ENCODE assay signal across 1 cellular context in genomic region chr5:76402880-76403712, GRCh38.
TF ChIP-seq lines count a peak whose summit lies in the region.

A gene with protein sequence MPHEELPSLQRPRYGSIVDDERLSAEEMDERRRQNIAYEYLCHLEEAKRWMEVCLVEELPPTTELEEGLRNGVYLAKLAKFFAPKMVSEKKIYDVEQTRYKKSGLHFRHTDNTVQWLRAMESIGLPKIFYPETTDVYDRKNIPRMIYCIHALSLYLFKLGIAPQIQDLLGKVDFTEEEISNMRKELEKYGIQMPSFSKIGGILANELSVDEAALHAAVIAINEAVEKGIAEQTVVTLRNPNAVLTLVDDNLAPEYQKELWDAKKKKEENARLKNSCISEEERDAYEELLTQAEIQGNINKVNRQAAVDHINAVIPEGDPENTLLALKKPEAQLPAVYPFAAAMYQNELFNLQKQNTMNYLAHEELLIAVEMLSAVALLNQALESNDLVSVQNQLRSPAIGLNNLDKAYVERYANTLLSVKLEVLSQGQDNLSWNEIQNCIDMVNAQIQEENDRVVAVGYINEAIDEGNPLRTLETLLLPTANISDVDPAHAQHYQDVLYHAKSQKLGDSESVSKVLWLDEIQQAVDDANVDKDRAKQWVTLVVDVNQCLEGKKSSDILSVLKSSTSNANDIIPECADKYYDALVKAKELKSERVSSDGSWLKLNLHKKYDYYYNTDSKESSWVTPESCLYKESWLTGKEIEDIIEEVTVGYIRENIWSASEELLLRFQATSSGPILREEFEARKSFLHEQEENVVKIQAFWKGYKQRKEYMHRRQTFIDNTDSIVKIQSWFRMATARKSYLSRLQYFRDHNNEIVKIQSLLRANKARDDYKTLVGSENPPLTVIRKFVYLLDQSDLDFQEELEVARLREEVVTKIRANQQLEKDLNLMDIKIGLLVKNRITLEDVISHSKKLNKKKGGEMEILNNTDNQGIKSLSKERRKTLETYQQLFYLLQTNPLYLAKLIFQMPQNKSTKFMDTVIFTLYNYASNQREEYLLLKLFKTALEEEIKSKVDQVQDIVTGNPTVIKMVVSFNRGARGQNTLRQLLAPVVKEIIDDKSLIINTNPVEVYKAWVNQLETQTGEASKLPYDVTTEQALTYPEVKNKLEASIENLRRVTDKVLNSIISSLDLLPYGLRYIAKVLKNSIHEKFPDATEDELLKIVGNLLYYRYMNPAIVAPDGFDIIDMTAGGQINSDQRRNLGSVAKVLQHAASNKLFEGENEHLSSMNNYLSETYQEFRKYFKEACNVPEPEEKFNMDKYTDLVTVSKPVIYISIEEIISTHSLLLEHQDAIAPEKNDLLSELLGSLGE (N-terminal part only) (plus strand): TSS chr5:76403285. CDS start chr5:76403546, 261 bp downstream.

TF ChIP-seq in IMR-90, 13 proteins besides CTCF, POLR2A, EP300 and RAD21 (continued from another document):
- TF ChIP-seq ELK1 (IDR thresholded peaks at IDR 0.05; ENCODE audit: borderline replicate concordance, low read depth, low read length) (no peak), MAFK (IDR thresholded peaks at IDR 0.05; ENCODE audit: low read depth, low read length) (no peak)
